ENCODE assay signal across 24 cellular contexts in genomic region chr10:78645053-78645787, GRCh38.
"Had no signal": no experiment of that assay in that cellular context is flagged by ENCODE, and none has a peak within 500 bp of the region (broad histone marks: within the 10 kb centered on the region; RNA-seq: fewer than 3 reads in every experiment).

No MANE protein-coding gene starts in this region.

- H3K9me3 ChIP-seq: ovary, right atrium auricular region, stomach, testis, tibial artery, uterus had no signal

- H3K27ac Mint-ChIP-seq: naive thymus-derived CD8-positive, alpha-beta T cell; nephron progenitor cell; progenitor cell of endocrine pancreas; stimulated activated naive B cell treated with anti-CD40 and anti-IgM and Interleukin-4, amounts not matched to agents 10 μg/mL and 1 μg/mL and 100 μg/mL, for 72 hours; type B pancreatic cell had no signal

- H3K4me3 Mint-ChIP-seq: naive thymus-derived CD8-positive, alpha-beta T cell; nephron progenitor cell; stimulated activated naive B cell treated with anti-CD40 and anti-IgM and Interleukin-4, amounts not matched to agents 10 μg/mL and 1 μg/mL and 100 μg/mL, for 72 hours; type B pancreatic cell had no signal

- H3K4me1 ChIP-seq: left ventricle myocardium inferior, right atrium auricular region, testis, tibial artery, uterus had no signal

- H3K27ac ChIP-seq: heart left ventricle, left ventricle myocardium inferior, ovary, right atrium auricular region, skin epidermis, stomach, testis, tibial artery, uterus had no signal

- H3K4me3 ChIP-seq: heart left ventricle, left ventricle myocardium inferior, lung, ovary, right atrium auricular region, skin epidermis, stomach, testis, tibial artery, uterus had no signal

- H3K27me3 Mint-ChIP-seq: type B pancreatic cell had no signal

- ATAC-seq: heart left ventricle; left colon; naive thymus-derived CD8-positive, alpha-beta T cell; sciatic nerve; stimulated activated naive B cell treated with anti-CD40 and anti-IgM and Interleukin-4, amounts not matched to agents 10 μg/mL and 1 μg/mL and 100 μg/mL, for 72 hours; stimulated activated naive CD8-positive, alpha-beta T cell treated with anti-CD3 and anti-CD28 coated beads, Interleukin-15, Interleukin-2, amounts not matched to agents 100 U/mL and 50 U/mL, for 24 hours had no signal

- H3K27me3 ChIP-seq: heart left ventricle, ovary, right atrium auricular region, stomach, testis, tibial artery, uterus had no signal

- H3K36me3 Mint-ChIP-seq: stimulated activated naive B cell treated with anti-CD40 and anti-IgM and Interleukin-4, amounts not matched to agents 10 μg/mL and 1 μg/mL and 100 μg/mL, for 72 hours had no signal

- DNase-seq: heart left ventricle; islet precursor cell; kidney glomerular epithelial cell; left colon; left ventricle myocardium inferior; naive thymus-derived CD8-positive, alpha-beta T cell; nephron progenitor cell; ovary; stimulated activated CD4-positive, alpha-beta T cell treated with anti-CD3 and anti-CD28 coated beads, Interleukin-12 subunit alpha, Interleukin-12 subunit beta, amount 100 ng/mL, for 4 hours; stimulated activated CD4-positive, alpha-beta T cell treated with anti-CD3 and anti-CD28 coated beads, Interleukin-15, amount 100 ng/mL, for 24 hours; stimulated activated CD4-positive, alpha-beta T cell treated with anti-CD3 and anti-CD28 coated beads, Interleukin-2, amount 100 ng/mL, for 24 hours; stimulated activated CD4-positive, alpha-beta T cell treated with anti-CD3 and anti-CD28 coated beads, Interleukin-4, amount 100 ng/mL, for 1 hour; stimulated activated naive B cell treated with anti-CD40 and anti-IgM and Interleukin-4, amounts not matched to agents 10 μg/mL and 1 μg/mL and 100 μg/mL, for 72 hours; stimulated activated naive CD8-positive, alpha-beta T cell treated with anti-CD3 and anti-CD28 coated beads, Interleukin-15, Interleukin-2, amounts not matched to agents 100 U/mL and 50 U/mL, for 24 hours; stomach; testis; tibial artery; uterus had no signal

- H3K36me3 ChIP-seq: heart left ventricle, left ventricle myocardium inferior, ovary, right atrium auricular region, stomach, tibial artery, uterus had no signal
